1 cellular context compared by ENCODE assay signal in the genomic region with DNA sequence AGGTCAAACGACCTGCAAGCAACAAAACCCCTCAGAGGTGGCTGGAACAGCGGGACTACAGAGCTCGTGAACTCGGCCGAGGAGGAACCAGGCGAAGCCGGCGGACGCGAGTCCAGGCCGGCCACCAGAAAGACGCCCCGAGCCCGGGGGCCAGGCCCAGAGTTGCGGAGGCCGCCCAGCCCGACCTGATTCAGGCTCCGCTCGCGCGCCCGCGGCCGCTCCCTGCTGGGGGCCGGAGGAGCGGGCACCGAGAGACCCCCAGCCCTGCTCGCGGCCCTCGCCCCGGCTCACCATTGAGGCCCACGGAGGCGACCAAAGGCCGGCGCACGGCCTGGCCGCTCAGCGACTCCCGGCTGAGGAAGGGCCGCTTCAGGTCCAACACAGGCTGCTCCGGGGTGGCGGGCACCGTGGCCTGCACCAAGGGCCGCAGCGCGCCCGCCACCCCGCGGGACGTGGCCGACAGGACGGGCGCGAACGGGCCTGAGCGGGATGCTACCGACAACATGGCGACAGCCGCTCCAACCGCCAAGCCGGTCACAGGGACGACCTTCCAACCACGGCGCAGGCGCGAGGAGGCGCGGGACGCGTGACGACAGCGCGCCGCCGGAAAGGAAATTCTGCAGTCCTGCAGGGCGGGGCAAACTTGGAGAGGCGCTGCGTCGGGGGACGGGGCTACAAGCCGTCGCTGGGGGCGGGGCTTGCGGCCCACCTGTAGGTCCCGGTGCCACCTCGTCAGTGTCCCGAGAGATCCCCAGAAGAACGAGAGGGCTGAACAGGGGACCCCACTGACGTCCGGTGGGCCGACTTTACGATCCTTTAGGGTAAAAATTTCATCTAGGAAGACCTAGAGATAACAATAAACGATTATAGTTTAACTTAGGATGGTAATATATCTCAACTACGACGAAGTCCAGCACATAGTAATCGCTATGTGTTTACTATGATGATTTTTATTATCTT.
A peak's percentile ranks its signal among the peaks of the same experiment; 100 is the strongest.
TF ChIP-seq lines count a peak whose summit lies in the region.

A gene (minus strand): TSS at position 538 of the 960 bp plus-strand sequence. CDS start 33 bp downstream, at position 505.

TF ChIP-seq in HepG2, 621 proteins besides CTCF, POLR2A, EP300 and RAD21 (continued from another document and continues in another):
- peak; percentile 87 for TF ChIP-seq PHF20 (CRISPR knock-in tag; IDR thresholded peaks at IDR 0.05)
- TF ChIP-seq ZNF761 (CRISPR knock-in tag; conservative IDR thresholded peaks at IDR 0.05), result 0 out of 2 replicates have a peak, but pooled peaks have one; percentile 41
- TF ChIP-seq NFKB2 (CRISPR knock-in tag; IDR thresholded peaks at IDR 0.05; ENCODE audit: borderline replicate concordance), result peak; percentile 54; the same call in 1 of the 2 replicates
- TF ChIP-seq KDM2A (CRISPR knock-in tag; IDR thresholded peaks at IDR 0.05; ENCODE audit: borderline replicate concordance, low read depth), result peak; percentile 79
- TF ChIP-seq, protein P1, sequence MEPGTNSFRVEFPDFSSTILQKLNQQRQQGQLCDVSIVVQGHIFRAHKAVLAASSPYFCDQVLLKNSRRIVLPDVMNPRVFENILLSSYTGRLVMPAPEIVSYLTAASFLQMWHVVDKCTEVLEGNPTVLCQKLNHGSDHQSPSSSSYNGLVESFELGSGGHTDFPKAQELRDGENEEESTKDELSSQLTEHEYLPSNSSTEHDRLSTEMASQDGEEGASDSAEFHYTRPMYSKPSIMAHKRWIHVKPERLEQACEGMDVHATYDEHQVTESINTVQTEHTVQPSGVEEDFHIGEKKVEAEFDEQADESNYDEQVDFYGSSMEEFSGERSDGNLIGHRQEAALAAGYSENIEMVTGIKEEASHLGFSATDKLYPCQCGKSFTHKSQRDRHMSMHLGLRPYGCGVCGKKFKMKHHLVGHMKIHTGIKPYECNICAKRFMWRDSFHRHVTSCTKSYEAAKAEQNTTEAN (CRISPR knock-in tag; conservative IDR thresholded peaks at IDR 0.05), result 0 out of 2 replicates have a peak, but pooled peaks have one; percentile 43
- TF ChIP-seq ISL2 (CRISPR knock-in tag; IDR thresholded peaks at IDR 0.05), result 0 out of 2 replicates have a peak, but pooled peaks have one; percentile 39
- TF ChIP-seq ZNF772 (CRISPR knock-in tag; IDR thresholded peaks at IDR 0.05), result peak; percentile 75; the same call in 1 of the 2 replicates
- peak; percentile 81; the same call in 1 of the 2 replicates for TF ChIP-seq ZNF788 (CRISPR knock-in tag; IDR thresholded peaks at IDR 0.05; ENCODE audit: borderline replicate concordance)
- peak; percentile 83 for TF ChIP-seq ATF1 (CRISPR knock-in tag; IDR thresholded peaks at IDR 0.05)
- TF ChIP-seq MTA1 (CRISPR knock-in tag; IDR thresholded peaks at IDR 0.05; ENCODE audit: borderline replicate concordance), result peak; percentile 29; the same call in 1 of the 2 replicates
- TF ChIP-seq RBFOX2 (IDR thresholded peaks at IDR 0.05; ENCODE audit: low read depth, low read length), result peak; percentile 95
- TF ChIP-seq NR2F2 (IDR thresholded peaks at IDR 0.05; ENCODE audit: borderline replicate concordance, low read depth), result no peak
- TF ChIP-seq NONO (IDR thresholded peaks at IDR 0.05), result no peak
- TF ChIP-seq NONO (CRISPR knock-in tag; conservative IDR thresholded peaks at IDR 0.05), result peak; percentile 81
- peak; percentile 49; the same call in 1 of the 2 replicates for TF ChIP-seq KDM5B (CRISPR knock-in tag; IDR thresholded peaks at IDR 0.05; ENCODE audit: borderline replicate concordance)
- TF ChIP-seq ZNF891 (CRISPR knock-in tag; IDR thresholded peaks at IDR 0.05), result peak; percentile 82; the same call in 1 of the 2 replicates
- no peak for TF ChIP-seq XBP1 (CRISPR knock-in tag; IDR thresholded peaks at IDR 0.05)
- TF ChIP-seq ZMYM3 (CRISPR knock-in tag; IDR thresholded peaks at IDR 0.05), result peak; percentile 20; the same call in 1 of the 2 replicates
- TF ChIP-seq SAP130 (CRISPR knock-in tag; IDR thresholded peaks at IDR 0.05; ENCODE audit: low read depth), result peak; percentile 72
- TF ChIP-seq, protein P2, sequence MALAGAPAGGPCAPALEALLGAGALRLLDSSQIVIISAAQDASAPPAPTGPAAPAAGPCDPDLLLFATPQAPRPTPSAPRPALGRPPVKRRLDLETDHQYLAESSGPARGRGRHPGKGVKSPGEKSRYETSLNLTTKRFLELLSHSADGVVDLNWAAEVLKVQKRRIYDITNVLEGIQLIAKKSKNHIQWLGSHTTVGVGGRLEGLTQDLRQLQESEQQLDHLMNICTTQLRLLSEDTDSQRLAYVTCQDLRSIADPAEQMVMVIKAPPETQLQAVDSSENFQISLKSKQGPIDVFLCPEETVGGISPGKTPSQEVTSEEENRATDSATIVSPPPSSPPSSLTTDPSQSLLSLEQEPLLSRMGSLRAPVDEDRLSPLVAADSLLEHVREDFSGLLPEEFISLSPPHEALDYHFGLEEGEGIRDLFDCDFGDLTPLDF (CRISPR knock-in tag; IDR thresholded peaks at IDR 0.05), result 0 out of 2 replicates have a peak, but pooled peaks have one; percentile 45
- TF ChIP-seq, protein P3, sequence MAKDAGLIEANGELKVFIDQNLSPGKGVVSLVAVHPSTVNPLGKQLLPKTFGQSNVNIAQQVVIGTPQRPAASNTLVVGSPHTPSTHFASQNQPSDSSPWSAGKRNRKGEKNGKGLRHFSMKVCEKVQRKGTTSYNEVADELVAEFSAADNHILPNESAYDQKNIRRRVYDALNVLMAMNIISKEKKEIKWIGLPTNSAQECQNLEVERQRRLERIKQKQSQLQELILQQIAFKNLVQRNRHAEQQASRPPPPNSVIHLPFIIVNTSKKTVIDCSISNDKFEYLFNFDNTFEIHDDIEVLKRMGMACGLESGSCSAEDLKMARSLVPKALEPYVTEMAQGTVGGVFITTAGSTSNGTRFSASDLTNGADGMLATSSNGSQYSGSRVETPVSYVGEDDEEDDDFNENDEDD (CRISPR knock-in tag; IDR thresholded peaks at IDR 0.05; ENCODE audit: borderline replicate concordance), result peak; percentile 71; the same call in 1 of the 2 replicates
- TF ChIP-seq ZNF747 (CRISPR knock-in tag; IDR thresholded peaks at IDR 0.05; ENCODE audit: borderline replicate concordance), result peak; percentile 45; the same call in 1 of the 2 replicates
- peak; percentile 85 for TF ChIP-seq CREB1 (IDR thresholded peaks at IDR 0.05)
- TF ChIP-seq CREB1 (CRISPR knock-in tag; IDR thresholded peaks at IDR 0.05), result peak; percentile 87
- peak; percentile 51; the same call in 1 of the 2 replicates for TF ChIP-seq RNF2 (conservative IDR thresholded peaks at IDR 0.05; ENCODE audit: low read depth)
- TF ChIP-seq, protein P4, sequence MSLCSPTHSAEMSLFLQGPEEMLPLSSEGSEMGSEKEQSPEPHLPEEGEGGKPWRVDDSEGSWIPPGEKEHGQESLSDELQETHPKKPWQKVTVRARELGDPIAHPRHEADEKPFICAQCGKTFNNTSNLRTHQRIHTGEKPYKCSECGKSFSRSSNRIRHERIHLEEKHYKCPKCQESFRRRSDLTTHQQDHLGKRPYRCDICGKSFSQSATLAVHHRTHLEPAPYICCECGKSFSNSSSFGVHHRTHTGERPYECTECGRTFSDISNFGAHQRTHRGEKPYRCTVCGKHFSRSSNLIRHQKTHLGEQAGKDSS (CRISPR knock-in tag; IDR thresholded peaks at IDR 0.05; ENCODE audit: borderline replicate concordance, low read depth), result no peak
- peak; percentile 60; the same call in 1 of the 2 replicates for TF ChIP-seq MEIS2 (CRISPR knock-in tag; IDR thresholded peaks at IDR 0.05)
- TF ChIP-seq, protein P5, sequence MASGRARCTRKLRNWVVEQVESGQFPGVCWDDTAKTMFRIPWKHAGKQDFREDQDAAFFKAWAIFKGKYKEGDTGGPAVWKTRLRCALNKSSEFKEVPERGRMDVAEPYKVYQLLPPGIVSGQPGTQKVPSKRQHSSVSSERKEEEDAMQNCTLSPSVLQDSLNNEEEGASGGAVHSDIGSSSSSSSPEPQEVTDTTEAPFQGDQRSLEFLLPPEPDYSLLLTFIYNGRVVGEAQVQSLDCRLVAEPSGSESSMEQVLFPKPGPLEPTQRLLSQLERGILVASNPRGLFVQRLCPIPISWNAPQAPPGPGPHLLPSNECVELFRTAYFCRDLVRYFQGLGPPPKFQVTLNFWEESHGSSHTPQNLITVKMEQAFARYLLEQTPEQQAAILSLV (CRISPR knock-in tag; IDR thresholded peaks at IDR 0.05; ENCODE audit: borderline replicate concordance), result peak; percentile 75; the same call in 1 of the 2 replicates
- no peak for TF ChIP-seq CAMTA2 (CRISPR knock-in tag; IDR thresholded peaks at IDR 0.05; ENCODE audit: borderline replicate concordance)
- TF ChIP-seq NRL (CRISPR knock-in tag; IDR thresholded peaks at IDR 0.05; ENCODE audit: borderline replicate concordance), result 0 out of 2 replicates have a peak, but pooled peaks have one; percentile 38
- TF ChIP-seq, protein P6, sequence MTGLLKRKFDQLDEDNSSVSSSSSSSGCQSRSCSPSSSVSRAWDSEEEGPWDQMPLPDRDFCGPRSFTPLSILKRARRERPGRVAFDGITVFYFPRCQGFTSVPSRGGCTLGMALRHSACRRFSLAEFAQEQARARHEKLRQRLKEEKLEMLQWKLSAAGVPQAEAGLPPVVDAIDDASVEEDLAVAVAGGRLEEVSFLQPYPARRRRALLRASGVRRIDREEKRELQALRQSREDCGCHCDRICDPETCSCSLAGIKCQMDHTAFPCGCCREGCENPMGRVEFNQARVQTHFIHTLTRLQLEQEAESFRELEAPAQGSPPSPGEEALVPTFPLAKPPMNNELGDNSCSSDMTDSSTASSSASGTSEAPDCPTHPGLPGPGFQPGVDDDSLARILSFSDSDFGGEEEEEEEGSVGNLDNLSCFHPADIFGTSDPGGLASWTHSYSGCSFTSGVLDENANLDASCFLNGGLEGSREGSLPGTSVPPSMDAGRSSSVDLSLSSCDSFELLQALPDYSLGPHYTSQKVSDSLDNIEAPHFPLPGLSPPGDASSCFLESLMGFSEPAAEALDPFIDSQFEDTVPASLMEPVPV (CRISPR knock-in tag; IDR thresholded peaks at IDR 0.05), result 0 out of 2 replicates have a peak, but pooled peaks have one; percentile 2
- TF ChIP-seq KDM3A (CRISPR knock-in tag; IDR thresholded peaks at IDR 0.05; ENCODE audit: low read depth), result 0 out of 2 replicates have a peak, but pooled peaks have one; percentile 21
- TF ChIP-seq ZNF724P (CRISPR knock-in tag; IDR thresholded peaks at IDR 0.05; ENCODE audit: borderline replicate concordance), result peak; percentile 37; the same call in 1 of the 2 replicates
- peak; percentile 32 for TF ChIP-seq FOSL2 (CRISPR knock-in tag; IDR thresholded peaks at IDR 0.05)
- 0 out of 2 replicates have a peak, but pooled peaks have one; percentile 49 for TF ChIP-seq ZNF713 (CRISPR knock-in tag; IDR thresholded peaks at IDR 0.05)
- TF ChIP-seq ZNF644 (CRISPR knock-in tag; IDR thresholded peaks at IDR 0.05; ENCODE audit: low read depth), result 0 out of 2 replicates have a peak, but pooled peaks have one; percentile 51
- TF ChIP-seq FOXK1 (CRISPR knock-in tag; IDR thresholded peaks at IDR 0.05; ENCODE audit: borderline replicate concordance, low read depth), result peak; percentile 64; the same call in 1 of the 2 replicates
- TF ChIP-seq, protein P7, sequence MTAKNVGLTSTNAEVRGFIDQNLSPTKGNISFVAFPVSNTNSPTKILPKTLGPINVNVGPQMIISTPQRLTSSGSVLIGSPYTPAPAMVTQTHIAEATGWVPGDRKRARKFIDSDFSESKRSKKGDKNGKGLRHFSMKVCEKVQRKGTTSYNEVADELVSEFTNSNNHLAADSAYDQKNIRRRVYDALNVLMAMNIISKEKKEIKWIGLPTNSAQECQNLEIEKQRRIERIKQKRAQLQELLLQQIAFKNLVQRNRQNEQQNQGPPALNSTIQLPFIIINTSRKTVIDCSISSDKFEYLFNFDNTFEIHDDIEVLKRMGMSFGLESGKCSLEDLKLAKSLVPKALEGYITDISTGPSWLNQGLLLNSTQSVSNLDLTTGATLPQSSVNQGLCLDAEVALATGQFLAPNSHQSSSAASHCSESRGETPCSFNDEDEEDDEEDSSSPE (CRISPR knock-in tag; IDR thresholded peaks at IDR 0.05), result peak; percentile 65; the same call in 1 of the 2 replicates
- TF ChIP-seq AHR (CRISPR knock-in tag; IDR thresholded peaks at IDR 0.05), result 0 out of 2 replicates have a peak, but pooled peaks have one; percentile 34
- no peak for TF ChIP-seq ZNF598 (CRISPR knock-in tag; IDR thresholded peaks at IDR 0.05; ENCODE audit: borderline replicate concordance)
- peak; percentile 69 for TF ChIP-seq ATF7-NPFF (CRISPR knock-in tag; IDR thresholded peaks at IDR 0.05; ENCODE audit: low read depth)
- peak; percentile 63 for TF ChIP-seq ZNF883 (CRISPR knock-in tag; IDR thresholded peaks at IDR 0.05; ENCODE audit: not compliant biosample characterization)
- TF ChIP-seq, protein P8, sequence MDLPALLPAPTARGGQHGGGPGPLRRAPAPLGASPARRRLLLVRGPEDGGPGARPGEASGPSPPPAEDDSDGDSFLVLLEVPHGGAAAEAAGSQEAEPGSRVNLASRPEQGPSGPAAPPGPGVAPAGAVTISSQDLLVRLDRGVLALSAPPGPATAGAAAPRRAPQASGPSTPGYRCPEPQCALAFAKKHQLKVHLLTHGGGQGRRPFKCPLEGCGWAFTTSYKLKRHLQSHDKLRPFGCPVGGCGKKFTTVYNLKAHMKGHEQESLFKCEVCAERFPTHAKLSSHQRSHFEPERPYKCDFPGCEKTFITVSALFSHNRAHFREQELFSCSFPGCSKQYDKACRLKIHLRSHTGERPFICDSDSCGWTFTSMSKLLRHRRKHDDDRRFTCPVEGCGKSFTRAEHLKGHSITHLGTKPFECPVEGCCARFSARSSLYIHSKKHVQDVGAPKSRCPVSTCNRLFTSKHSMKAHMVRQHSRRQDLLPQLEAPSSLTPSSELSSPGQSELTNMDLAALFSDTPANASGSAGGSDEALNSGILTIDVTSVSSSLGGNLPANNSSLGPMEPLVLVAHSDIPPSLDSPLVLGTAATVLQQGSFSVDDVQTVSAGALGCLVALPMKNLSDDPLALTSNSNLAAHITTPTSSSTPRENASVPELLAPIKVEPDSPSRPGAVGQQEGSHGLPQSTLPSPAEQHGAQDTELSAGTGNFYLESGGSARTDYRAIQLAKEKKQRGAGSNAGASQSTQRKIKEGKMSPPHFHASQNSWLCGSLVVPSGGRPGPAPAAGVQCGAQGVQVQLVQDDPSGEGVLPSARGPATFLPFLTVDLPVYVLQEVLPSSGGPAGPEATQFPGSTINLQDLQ (CRISPR knock-in tag; IDR thresholded peaks at IDR 0.05), result no peak
- TF ChIP-seq, protein P9, sequence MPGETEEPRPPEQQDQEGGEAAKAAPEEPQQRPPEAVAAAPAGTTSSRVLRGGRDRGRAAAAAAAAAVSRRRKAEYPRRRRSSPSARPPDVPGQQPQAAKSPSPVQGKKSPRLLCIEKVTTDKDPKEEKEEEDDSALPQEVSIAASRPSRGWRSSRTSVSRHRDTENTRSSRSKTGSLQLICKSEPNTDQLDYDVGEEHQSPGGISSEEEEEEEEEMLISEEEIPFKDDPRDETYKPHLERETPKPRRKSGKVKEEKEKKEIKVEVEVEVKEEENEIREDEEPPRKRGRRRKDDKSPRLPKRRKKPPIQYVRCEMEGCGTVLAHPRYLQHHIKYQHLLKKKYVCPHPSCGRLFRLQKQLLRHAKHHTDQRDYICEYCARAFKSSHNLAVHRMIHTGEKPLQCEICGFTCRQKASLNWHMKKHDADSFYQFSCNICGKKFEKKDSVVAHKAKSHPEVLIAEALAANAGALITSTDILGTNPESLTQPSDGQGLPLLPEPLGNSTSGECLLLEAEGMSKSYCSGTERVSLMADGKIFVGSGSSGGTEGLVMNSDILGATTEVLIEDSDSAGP (CRISPR knock-in tag; IDR thresholded peaks at IDR 0.05; ENCODE audit: borderline replicate concordance), result peak; percentile 52; the same call in 1 of the 2 replicates
